1 cellular context compared by ENCODE assay signal in genomic region chr17:82200743-82201497, GRCh38.
TF ChIP-seq lines count a peak whose summit lies in the region.

No MANE protein-coding gene starts in this region.

TF ChIP-seq in K562, 482 proteins besides CTCF, POLR2A, EP300 and RAD21 (continued from another document and continues in another):
- no peak for TF ChIP-seq PHB (CRISPR knock-in tag; IDR thresholded peaks at IDR 0.05)
- TF ChIP-seq ZNF277 (CRISPR knock-in tag; IDR thresholded peaks at IDR 0.05; ENCODE audit: borderline replicate concordance): no peak
- TF ChIP-seq BRF2 (IDR thresholded peaks at IDR 0.05; ENCODE audit: borderline replicate concordance, insufficient read depth, insufficient read length): no peak
- TF ChIP-seq ZNF398 (CRISPR knock-in tag; IDR thresholded peaks at IDR 0.05): no peak
- TF ChIP-seq TSHZ1 (CRISPR knock-in tag; IDR thresholded peaks at IDR 0.05): no peak
- TF ChIP-seq TFAP4 (CRISPR knock-in tag; IDR thresholded peaks at IDR 0.05; ENCODE audit: borderline replicate concordance): no peak
- no peak for TF ChIP-seq PML (IDR thresholded peaks at IDR 0.05; ENCODE audit: low read length)
- TF ChIP-seq ZMIZ1 (IDR thresholded peaks at IDR 0.05; ENCODE audit: low read depth in 2 of 2, low read length in 2 of 2): no peak
- TF ChIP-seq MITF (IDR thresholded peaks at IDR 0.05): no peak
- peak; percentile 30; the same call in 1 of the 2 replicates for TF ChIP-seq CXXC5 (CRISPR knock-in tag; IDR thresholded peaks at IDR 0.05)
- peak; percentile 22; the same call in 1 of the 2 replicates for TF ChIP-seq ZNF311 (CRISPR knock-in tag; IDR thresholded peaks at IDR 0.05)
- no peak for TF ChIP-seq ZFP91 (CRISPR knock-in tag; IDR thresholded peaks at IDR 0.05)
- TF ChIP-seq FUS (optimal IDR thresholded peaks at IDR 0.05; ENCODE audit: low read depth, low read length): no peak
- TF ChIP-seq ZNF764 (CRISPR knock-in tag; IDR thresholded peaks at IDR 0.05; ENCODE audit: low read depth): no peak
- no peak for TF ChIP-seq NR2C2 (CRISPR knock-in tag; IDR thresholded peaks at IDR 0.05)
- TF ChIP-seq NR2C2 (tag; IDR thresholded peaks at IDR 0.05): peak; percentile 58
- no peak; the same call in 1 of the 2 replicates for TF ChIP-seq PHF8 (IDR thresholded peaks at IDR 0.05; ENCODE audit: borderline replicate concordance, low read length)
- no peak for TF ChIP-seq ZFP30 (CRISPR knock-in tag; IDR thresholded peaks at IDR 0.05; ENCODE audit: borderline replicate concordance)
- no peak for TF ChIP-seq KDM2B (CRISPR knock-in tag; IDR thresholded peaks at IDR 0.05)
- TF ChIP-seq ZEB2 (IDR thresholded peaks at IDR 0.05): no peak
- TF ChIP-seq NCOA2 (IDR thresholded peaks at IDR 0.05; ENCODE audit: partially characterized antibody in 2 of 2): no peak
- no peak for TF ChIP-seq ZNF316 (IDR thresholded peaks at IDR 0.05)
- no peak for TF ChIP-seq ZFPM2 (CRISPR knock-in tag; IDR thresholded peaks at IDR 0.05)
- peak; percentile 54 to 63 for TF ChIP-seq MNT (conservative IDR thresholded peaks at IDR 0.05)
- 0 out of 2 replicates have a peak, but pooled peaks have one; percentile 49 for TF ChIP-seq CTBP1 (IDR thresholded peaks at IDR 0.05; ENCODE audit: borderline replicate concordance)
- TF ChIP-seq MEIS2 (IDR thresholded peaks at IDR 0.05; ENCODE audit: partially characterized antibody): peak; percentile 5
- no peak for TF ChIP-seq GATAD2A (IDR thresholded peaks at IDR 0.05)
- TF ChIP-seq ZNF695 (CRISPR knock-in tag; IDR thresholded peaks at IDR 0.05): no peak
- no peak for TF ChIP-seq HMBOX1 (IDR thresholded peaks at IDR 0.05)
- no peak for TF ChIP-seq MEF2A (IDR thresholded peaks at IDR 0.05; ENCODE audit: control insufficient read depth, low read depth, low read length)
